3 cellular contexts compared by ENCODE assay signal in the genomic region with DNA sequence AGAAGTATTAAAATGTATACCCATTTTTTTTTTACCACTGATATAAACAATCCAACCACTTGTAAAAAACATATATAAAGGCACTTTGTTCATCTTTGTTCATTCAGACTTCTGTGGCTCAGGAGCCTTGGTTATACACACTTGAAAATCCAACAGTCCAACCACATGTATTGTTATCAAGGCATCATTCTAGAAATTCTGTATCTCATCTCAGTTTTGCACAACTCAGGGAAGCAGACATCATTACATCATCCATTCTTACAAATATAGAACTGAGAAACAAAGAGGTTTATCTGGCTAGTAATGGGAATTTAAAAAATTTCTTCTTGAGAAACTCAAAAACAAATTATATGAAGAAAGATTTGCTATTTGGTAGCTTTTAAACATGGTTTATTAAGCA.
"Had no signal": no experiment of that assay in that cellular context is flagged by ENCODE, and none has a peak within 500 bp of the region (broad histone marks: within the 10 kb centered on the region; RNA-seq: fewer than 3 reads in every experiment).

No MANE protein-coding gene starts in this region.

- H3K4me2 ChIP-seq: GM23338 had no signal

- ATAC-seq: GM23338 had no signal

- H2AFZ ChIP-seq: GM23338 had no signal

- DNase-seq: H9, HCEC 1CT had no signal

- H3K4me3 ChIP-seq: GM23338 had no signal
